ENCODE assay signal across 8 cellular contexts in the genomic region with DNA sequence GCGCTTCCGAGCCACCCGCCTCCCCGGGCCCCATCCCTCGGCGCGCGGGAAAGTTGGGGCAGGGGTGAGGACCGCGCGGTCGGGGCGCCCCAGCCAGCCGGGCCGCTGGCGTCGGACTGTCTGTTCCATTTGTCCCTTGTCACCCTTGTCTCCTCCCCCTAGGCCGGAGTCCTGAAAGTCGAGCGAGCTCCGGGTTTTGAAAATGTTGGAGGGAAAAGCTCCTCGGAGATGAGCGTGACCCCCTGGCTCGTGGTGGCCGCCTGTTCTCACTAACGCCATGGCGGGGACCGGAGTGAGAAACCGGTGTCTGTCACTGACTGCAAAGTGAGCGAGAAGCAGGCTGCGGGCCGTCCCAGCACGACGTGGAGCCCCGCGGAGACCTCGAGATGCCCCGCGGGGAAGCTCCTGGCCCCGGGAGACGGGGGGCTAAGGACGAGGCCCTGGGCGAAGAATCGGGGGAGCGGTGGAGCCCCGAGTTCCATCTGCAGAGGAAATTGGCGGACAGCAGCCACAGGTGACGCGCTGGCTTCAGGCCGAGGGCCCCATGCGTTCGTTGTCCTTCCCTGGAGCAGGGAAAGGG. TPM values are rescaled to one million over a fixed set of nuclear protein-coding genes. Genes with fewer than 3 reads are reported as not detected.
DNase-seq lines count a peak whose midpoint lies in the region; ATAC-seq and TF ChIP-seq lines count a peak whose summit lies in the region.

No MANE protein-coding gene starts in this region.

- intact Hi-C loops in Caco-2 (cut with micrococcal nuclease; ENCODE audit: unreplicated experiment) = no loop called here
- intact Hi-C loops in posterior vena cava (cut with DNase I) = loop anchor here in 1 of 2 donors (5.0 kb wide), 1 partner anchor 1792 kb away; a partner anchor contains a TSS

- H3K4me1 Mint-ChIP-seq in Caco-2 (ENCODE audit: low read depth, unreplicated experiment) = peaks cover 18% of the 10 kb centered on the region

- CTCF ChIA-PET in Caco-2 (lab: Charles Lee) = interaction anchor here (1.0 to 1.5 kb wide), 2 partner anchors 32 to 117 kb away, joined by 3 read pairs; no protein-coding TSS in a partner anchor

- peaks cover 55% of the 10 kb centered on the region for H3K36me3 Mint-ChIP-seq in Caco-2 (ENCODE audit: insufficient read depth, unreplicated experiment)

- peak overlapping the region; percentile 21 for H3K27ac ChIP-seq in RWPE2 (ENCODE audit: poor library complexity, severe bottlenecking)

- H3K4me3 ChIP-seq in Caco-2 (ENCODE audit: low read depth, low read length) = peak overlapping the region; percentile 75
- peak overlapping the region; percentile 61 for H3K4me3 ChIP-seq in RWPE2 (ENCODE audit: severe bottlenecking)
- peak overlapping the region; percentile 60 to 62 for H3K4me3 ChIP-seq in foreskin fibroblast (ENCODE audit: low read depth in 1 of 2, low read length in 2 of 2)

- H3K9me3 ChIP-seq in Caco-2 = peaks cover under 1% of the 10 kb centered on the region
- H3K9me3 ChIP-seq in RWPE2 (ENCODE audit: severe bottlenecking) = no peaks in the 10 kb centered on the region

- TF ChIP-seq CTCF in Caco-2 (IDR thresholded peaks at IDR 0.05; ENCODE audit: insufficient read depth in 1 of 2, low read depth in 1 of 2, low read length in 1 of 2, severe bottlenecking in 1 of 2, unreplicated experiment in 1 of 2) (no peak), RWPE2 (IDR thresholded peaks at IDR 0.05; ENCODE audit: poor library complexity, severe bottlenecking) (no peak), foreskin fibroblast (IDR thresholded peaks at IDR 0.05; ENCODE audit: low read depth, low read length) (no peak)

- DNase-seq in Caco-2 = peak in 1 of 2 experiments; percentile 39
- DNase-seq in RWPE2 (ENCODE audit: low spot score) = no peak
- DNase-seq in foreskin fibroblast = no peak
- DNase-seq in posterior vena cava (ENCODE audit: low spot score) = peak; percentile 83
- no peak for DNase-seq in NOMO-1 treated with DMSO at 0.1 percent for 48 hours (lab: John Stamatoyannopoulos, UW; ENCODE audit: unreplicated experiment)
- no peak for DNase-seq in stimulated activated CD4-positive, alpha-beta T cell treated with anti-CD3 and anti-CD28 coated beads, Interleukin-4, amount 100 ng/mL, for 4 hours
- no peak for DNase-seq in activated effector memory CD4-positive, alpha-beta T cell treated with Interleukin-2 at 50 U/mL for 16 hours

- H3K4me3 Mint-ChIP-seq in Caco-2 (ENCODE audit: unreplicated experiment) = peak overlapping the region; percentile 68

- no peak for ATAC-seq in RWPE2 (ENCODE audit: low read depth)
- no peak for ATAC-seq in GM21447 (IDR thresholded peaks at IDR 0.05; ENCODE audit: unreplicated experiment)

- H3K4me1 ChIP-seq in Caco-2 (peaks cover 7% of the 10 kb centered on the region), RWPE2 (ENCODE audit: insufficient read depth, poor library complexity, severe bottlenecking) (no peaks in the 10 kb centered on the region)

- no peaks in the 10 kb centered on the region for H3K27me3 Mint-ChIP-seq in Caco-2 (ENCODE audit: insufficient read depth, unreplicated experiment)

- peaks cover 6% of the 10 kb centered on the region for H3K9me3 Mint-ChIP-seq in Caco-2 (ENCODE audit: unreplicated experiment)

- no peak overlapping the region for H3K27ac Mint-ChIP-seq in Caco-2 (ENCODE audit: unreplicated experiment)

- POLR2A ChIA-PET in Caco-2 (lab: Charles Lee) = no interaction called here

- BruUV-seq in Caco-2 (replicated peaks; lab: Mats Ljungman, UMichigan) = no TSS peak

- H3K36me3 ChIP-seq in Caco-2 (ENCODE audit: control insufficient read depth, insufficient read depth, low read length) (peaks cover 5% of the 10 kb centered on the region), RWPE2 (ENCODE audit: low read depth) (peaks cover 56% of the 10 kb centered on the region)

- no peaks in the 10 kb centered on the region for H3K27me3 ChIP-seq in Caco-2 (replicated peaks; ENCODE audit: control insufficient read depth, insufficient read depth, low read length)
- H3K27me3 ChIP-seq in RWPE2 (ENCODE audit: insufficient read depth, poor library complexity, severe bottlenecking) = no peaks in the 10 kb centered on the region

RNA-seq across cellular contexts. Expression of a gene that starts 0.5 kb away (rescaled TPM):
- total RNA-seq in Caco-2 (2022) (24.4 and 27.4 TPM in 2 replicates), posterior vena cava (10 to 100 TPM; 11.3 to 19.0 TPM)

RNA-seq across cellular contexts. Expression of a gene that starts 13.5 kb away (rescaled TPM):
- total RNA-seq in Caco-2 (2022) = 71.8 and 77.8 TPM in 2 replicates
- total RNA-seq in posterior vena cava = 100 to 1,000 TPM; 101 to 119 TPM
